In the genomic region with DNA sequence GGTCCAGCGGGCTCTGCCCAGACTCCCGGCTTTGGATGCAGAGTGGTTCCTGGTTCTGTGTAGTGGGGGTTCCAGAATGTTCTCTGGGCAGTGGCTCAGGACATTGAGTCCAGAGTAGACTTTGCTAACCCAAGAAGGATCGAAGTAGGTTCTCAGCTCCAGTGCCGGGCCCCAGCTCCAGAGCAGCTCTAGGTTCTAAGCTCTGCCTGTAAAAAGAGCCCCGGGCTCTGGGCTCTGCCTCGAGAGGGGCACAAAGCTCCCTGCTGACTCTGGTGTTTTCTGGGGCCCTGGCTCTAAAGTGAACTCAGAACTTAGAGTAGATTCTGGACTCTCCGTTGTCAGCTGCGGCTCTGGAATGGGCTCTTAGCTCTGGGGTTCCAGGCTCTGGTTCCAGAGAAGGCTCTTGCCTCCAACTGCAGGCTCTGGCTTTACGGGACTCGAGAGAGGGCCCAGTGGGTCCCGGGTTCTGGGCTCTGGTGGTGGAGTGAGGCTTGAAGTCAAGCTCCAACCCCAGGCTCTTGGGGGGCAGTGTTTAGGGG, we compare ENCODE assay signal across 7 cellular contexts. TPM values are rescaled to one million over a fixed set of nuclear protein-coding genes. Genes with fewer than 3 reads are reported as not detected.
DNase-seq lines count a peak whose midpoint lies in the region; ATAC-seq and TF ChIP-seq lines count a peak whose summit lies in the region.

No MANE protein-coding gene starts in this region.

- intact Hi-C loops in activated CD8-positive, alpha-beta T cell treated with anti-CD3 and anti-CD28 coated beads for 36 hours (cut with micrococcal nuclease) = loop anchor here (1.0 kb wide), 1 partner anchor 79 kb away; no protein-coding TSS in a partner anchor

- TF ChIP-seq CTCF in HFFc6 (IDR thresholded peaks at IDR 0.05) (no peak), GM13977 (IDR thresholded peaks at IDR 0.05; ENCODE audit: extremely low read depth, insufficient read depth, missing control alignments) (no peak), glutamatergic neuron (IDR thresholded peaks at IDR 0.05; ENCODE audit: partially characterized antibody, unreplicated experiment) (no peak)
- TF ChIP-seq CTCF in activated CD8-positive, alpha-beta T cell treated with anti-CD3 and anti-CD28 coated beads for 36 hours (IDR thresholded peaks at IDR 0.05) = no peak

- POLR2A ChIA-PET in activated CD8-positive, alpha-beta T cell treated with anti-CD3 and anti-CD28 coated beads for 36 hours (lab: Charles Lee) = interaction anchor here (1.1 to 12.4 kb wide), 4 partner anchors 8 to 81 kb away, joined by 5 to 280 read pairs (median 64); a partner anchor contains a TSS

- 0 out of 2 replicates have a peak overlapping the region, but pooled peaks have one; percentile 18 for H3K27ac Mint-ChIP-seq in HFFc6
- H3K27ac Mint-ChIP-seq in activated CD8-positive, alpha-beta T cell treated with anti-CD3 and anti-CD28 coated beads for 36 hours = no peak overlapping the region
- no peak overlapping the region for H3K27ac Mint-ChIP-seq in stimulated activated naive B cell treated with anti-CD40 and anti-IgM and Interleukin-4, amounts not matched to agents 10 μg/mL and 1 μg/mL and 100 μg/mL, for 72 hours
- no peak overlapping the region for H3K27ac Mint-ChIP-seq in glutamatergic neuron (ENCODE audit: unreplicated experiment)

- peaks cover 10% of the 10 kb centered on the region for H3K27me3 Mint-ChIP-seq in HFFc6 (ENCODE audit: insufficient read depth)
- peaks cover 16% of the 10 kb centered on the region for H3K27me3 Mint-ChIP-seq in activated CD8-positive, alpha-beta T cell treated with anti-CD3 and anti-CD28 coated beads for 36 hours
- peaks cover 0 to 11% of the 10 kb centered on the region in 2 donors for H3K27me3 Mint-ChIP-seq in stimulated activated naive B cell treated with anti-CD40 and anti-IgM and Interleukin-4, amounts not matched to agents 10 μg/mL and 1 μg/mL and 100 μg/mL, for 72 hours
- no peaks in the 10 kb centered on the region for H3K27me3 Mint-ChIP-seq in glutamatergic neuron (ENCODE audit: unreplicated experiment)

- in situ Hi-C loops in GM13977 (cut with MboI; ENCODE audit: low pct_unique_long_range_greater_than_20kb, low sequenced_read_pairs, unreplicated experiment) = loop anchor here (5.0 kb wide), 1 partner anchor 81 kb away; a partner anchor contains a TSS

- H3K4me3 ChIP-seq in iPS-11a (ENCODE audit: low read depth, low read length) = peak overlapping the region; percentile 27

- peaks cover 14% of the 10 kb centered on the region for H3K4me1 Mint-ChIP-seq in HFFc6 (ENCODE audit: low read depth)
- peaks cover 26% of the 10 kb centered on the region for H3K4me1 Mint-ChIP-seq in activated CD8-positive, alpha-beta T cell treated with anti-CD3 and anti-CD28 coated beads for 36 hours (ENCODE audit: low read depth)
- H3K4me1 Mint-ChIP-seq in stimulated activated naive B cell treated with anti-CD40 and anti-IgM and Interleukin-4, amounts not matched to agents 10 μg/mL and 1 μg/mL and 100 μg/mL, for 72 hours = peaks cover 18 to 38% of the 10 kb centered on the region in 2 donors
- peaks cover 3% of the 10 kb centered on the region for H3K4me1 Mint-ChIP-seq in glutamatergic neuron (ENCODE audit: low read depth, unreplicated experiment)

- CTCF ChIA-PET in activated CD8-positive, alpha-beta T cell treated with anti-CD3 and anti-CD28 coated beads for 36 hours (lab: Charles Lee) = interaction anchor here (0.5 to 10.3 kb wide), 39 partner anchors 9 to 436 kb away, joined by 3 to 431 read pairs (median 4); a partner anchor contains a TSS

- H3K4me3 Mint-ChIP-seq in HFFc6 = peak overlapping the region; percentile 84
- H3K4me3 Mint-ChIP-seq in activated CD8-positive, alpha-beta T cell treated with anti-CD3 and anti-CD28 coated beads for 36 hours = peak overlapping the region; percentile 46
- H3K4me3 Mint-ChIP-seq in stimulated activated naive B cell treated with anti-CD40 and anti-IgM and Interleukin-4, amounts not matched to agents 10 μg/mL and 1 μg/mL and 100 μg/mL, for 72 hours = peak overlapping the region; percentile 69 to 85
- H3K4me3 Mint-ChIP-seq in glutamatergic neuron (ENCODE audit: unreplicated experiment) = no peak overlapping the region

- H3K9me3 Mint-ChIP-seq in HFFc6 = no peaks in the 10 kb centered on the region
- no peaks in the 10 kb centered on the region for H3K9me3 Mint-ChIP-seq in activated CD8-positive, alpha-beta T cell treated with anti-CD3 and anti-CD28 coated beads for 36 hours
- H3K9me3 Mint-ChIP-seq in stimulated activated naive B cell treated with anti-CD40 and anti-IgM and Interleukin-4, amounts not matched to agents 10 μg/mL and 1 μg/mL and 100 μg/mL, for 72 hours = no peaks in the 10 kb centered on the region
- H3K9me3 Mint-ChIP-seq in glutamatergic neuron (ENCODE audit: unreplicated experiment) = peaks cover 4% of the 10 kb centered on the region

- H3K36me3 Mint-ChIP-seq in HFFc6 (ENCODE audit: low read depth) (0 out of 2 replicates have a peak, but pooled peaks cover 8% of the 10 kb centered on the region), glutamatergic neuron (ENCODE audit: unreplicated experiment) (no peaks in the 10 kb centered on the region)
- peaks cover 16% of the 10 kb centered on the region for H3K36me3 Mint-ChIP-seq in activated CD8-positive, alpha-beta T cell treated with anti-CD3 and anti-CD28 coated beads for 36 hours (ENCODE audit: low read depth)
- H3K36me3 Mint-ChIP-seq in stimulated activated naive B cell treated with anti-CD40 and anti-IgM and Interleukin-4, amounts not matched to agents 10 μg/mL and 1 μg/mL and 100 μg/mL, for 72 hours = peaks cover 11 to 18% of the 10 kb centered on the region in 2 donors

- ATAC-seq in activated CD8-positive, alpha-beta T cell treated with anti-CD3 and anti-CD28 coated beads for 36 hours = no peak
- ATAC-seq in stimulated activated naive B cell treated with anti-CD40 and anti-IgM and Interleukin-4, amounts not matched to agents 10 μg/mL and 1 μg/mL and 100 μg/mL, for 72 hours (replicated peaks) = no peak
- ATAC-seq in HG03139 (IDR thresholded peaks at IDR 0.05; ENCODE audit: unreplicated experiment) = no peak

- DNase-seq in HFFc6 (no peak), GM13977 (ENCODE audit: low spot score) (no peak), glutamatergic neuron (no peak)
- no peak for DNase-seq in activated CD8-positive, alpha-beta T cell treated with anti-CD3 and anti-CD28 coated beads for 36 hours
- no peak for DNase-seq in stimulated activated naive B cell treated with anti-CD40 and anti-IgM and Interleukin-4, amounts not matched to agents 10 μg/mL and 1 μg/mL and 100 μg/mL, for 72 hours

RNA-seq across cellular contexts. Expression of a gene that starts 0.4 kb away (rescaled TPM):
- not detected for total RNA-seq in HFFc6 (2021; fragmentation: NEBNext Ultra II Directional; extraction: Animal tissue kit (Norgen Biotek cat#: 25700))
- total RNA-seq in activated CD8-positive, alpha-beta T cell treated with anti-CD3 and anti-CD28 coated beads for 36 hours = not detected
- not detected for total RNA-seq in glutamatergic neuron (ENCODE audit: unreplicated experiment)

RNA-seq across cellular contexts. Expression of a gene that starts 8.1 kb away (rescaled TPM):
- 1,000 to 10,000 TPM; 1,470 to 1,706 (median 1,550) TPM for total RNA-seq in HFFc6 (2021; fragmentation: NEBNext Ultra II Directional; extraction: Animal tissue kit (Norgen Biotek cat#: 25700))
- total RNA-seq in activated CD8-positive, alpha-beta T cell treated with anti-CD3 and anti-CD28 coated beads for 36 hours = 1,000 to 10,000 TPM; 2,301 to 2,341 TPM
- total RNA-seq in glutamatergic neuron (ENCODE audit: unreplicated experiment) = 559 TPM

RNA-seq across cellular contexts. Expression of a gene that starts 8.3 kb away (rescaled TPM):
- 10 to 100 TPM; 39.0 to 55.9 (median 44.7) TPM for total RNA-seq in HFFc6 (2021; fragmentation: NEBNext Ultra II Directional; extraction: Animal tissue kit (Norgen Biotek cat#: 25700))
- total RNA-seq in activated CD8-positive, alpha-beta T cell treated with anti-CD3 and anti-CD28 coated beads for 36 hours = 10 to 100 TPM; 72.7 to 73.9 TPM
- 25.2 TPM for total RNA-seq in glutamatergic neuron (ENCODE audit: unreplicated experiment)
